Comparison of ENCODE assay signal across 12 cellular contexts in the genomic region with DNA sequence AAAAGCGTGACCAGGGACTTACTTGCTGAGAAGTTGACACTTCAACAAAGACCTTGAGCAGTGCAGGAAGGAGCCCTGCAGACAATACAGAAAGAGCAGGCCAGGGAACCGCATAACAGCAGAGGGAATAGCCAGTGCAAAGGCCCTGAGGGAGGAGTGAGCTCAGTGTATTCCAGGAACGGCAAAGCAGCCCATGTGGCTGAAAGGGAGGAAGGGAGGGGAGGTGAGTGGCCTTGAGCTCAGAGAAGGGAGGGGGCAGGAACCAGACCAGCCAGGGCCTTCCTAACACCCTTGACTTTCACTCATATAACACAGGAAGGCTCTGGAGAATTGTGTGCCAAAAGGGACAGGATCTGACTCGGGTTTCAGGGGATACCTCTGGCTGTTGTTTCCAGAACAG.
"Had no signal": no experiment of that assay in that cellular context is flagged by ENCODE, and none has a peak within 500 bp of the region (broad histone marks: within the 10 kb centered on the region; RNA-seq: fewer than 3 reads in every experiment).

No MANE protein-coding gene starts in this region.

- DNase-seq: activated CD4-positive, alpha-beta memory T cell treated with anti-CD3 and anti-CD28 coated beads, Interleukin-2, amount 10 ng/mL, durations not matched to agents 7 days and 5 days; activated CD8-positive, alpha-beta memory T cell treated with anti-CD3 and anti-CD28 coated beads, Interleukin-2, amount 50 U/mL, for 4 hours; effector CD4-positive, alpha-beta T cell; hippocampal formation; ovary; thyroid gland; uterus had no signal

- H3K27me3 Mint-ChIP-seq: activated CD4-positive, alpha-beta memory T cell treated with anti-CD3 and anti-CD28 coated beads, Interleukin-2, amount 10 ng/mL, durations not matched to agents 7 days and 5 days had no signal

- H3K27me3 ChIP-seq: ascending aorta, gastroesophageal sphincter, ovary, thyroid gland, uterus had no signal

- H3K36me3 Mint-ChIP-seq: stimulated activated effector memory CD8-positive, alpha-beta T cell treated with anti-CD3 and anti-CD28 coated beads, Interleukin-12 subunit alpha, Interleukin-12 subunit beta, amount 100 ng/mL, for 72 hours had no signal

- H3K36me3 ChIP-seq: ascending aorta, gastroesophageal sphincter, ovary, thyroid gland, uterus had no signal

- H3K27ac Mint-ChIP-seq: activated CD4-positive, alpha-beta memory T cell treated with anti-CD3 and anti-CD28 coated beads, Interleukin-2, amount 10 ng/mL, durations not matched to agents 7 days and 5 days had no signal

- H3K4me3 ChIP-seq: ascending aorta, gastroesophageal sphincter, ovary, thyroid gland, uterus had no signal

- ATAC-seq: gastroesophageal sphincter; stimulated activated effector memory CD8-positive, alpha-beta T cell treated with anti-CD3 and anti-CD28 coated beads, Interleukin-12 subunit alpha, Interleukin-12 subunit beta, amount 100 ng/mL, for 72 hours had no signal

- H3K9me3 ChIP-seq: ascending aorta, gastroesophageal sphincter, ovary, thyroid gland, uterus had no signal

- H3K9me3 Mint-ChIP-seq: activated CD4-positive, alpha-beta memory T cell treated with anti-CD3 and anti-CD28 coated beads, Interleukin-2, amount 10 ng/mL, durations not matched to agents 7 days and 5 days; neural crest cell; stimulated activated effector memory CD8-positive, alpha-beta T cell treated with anti-CD3 and anti-CD28 coated beads, Interleukin-12 subunit alpha, Interleukin-12 subunit beta, amount 100 ng/mL, for 72 hours had no signal

- H3K4me3 Mint-ChIP-seq: activated CD4-positive, alpha-beta memory T cell treated with anti-CD3 and anti-CD28 coated beads, Interleukin-2, amount 10 ng/mL, durations not matched to agents 7 days and 5 days; neural crest cell; stimulated activated effector memory CD8-positive, alpha-beta T cell treated with anti-CD3 and anti-CD28 coated beads, Interleukin-12 subunit alpha, Interleukin-12 subunit beta, amount 100 ng/mL, for 72 hours had no signal

- H3K4me1 ChIP-seq: ascending aorta, thyroid gland, uterus had no signal

- H3K4me1 Mint-ChIP-seq: activated CD4-positive, alpha-beta memory T cell treated with anti-CD3 and anti-CD28 coated beads, Interleukin-2, amount 10 ng/mL, durations not matched to agents 7 days and 5 days had no signal

- H3K27ac ChIP-seq: ascending aorta, epithelial cell of prostate, gastroesophageal sphincter, ovary, thyroid gland, uterus had no signal
